Comparison of ENCODE assay signal across 8 cellular contexts in genomic region chr12:57735952-57736742, GRCh38. TPM values are rescaled to one million over a fixed set of nuclear protein-coding genes. Genes with fewer than 3 reads are reported as not detected.
DNase-seq lines count a peak whose midpoint lies in the region; ATAC-seq, FAIRE-seq and TF ChIP-seq lines count a peak whose summit lies in the region.
"Had no signal": no experiment of that assay in that cellular context is flagged by ENCODE, and none has a peak within 500 bp of the region (broad histone marks: within the 10 kb centered on the region; RNA-seq: fewer than 3 reads in every experiment).

No MANE protein-coding gene starts in this region.

- H3K4me3 Mint-ChIP-seq in H9: peak overlapping the region; percentile 59 to 84

- no peak overlapping the region for H3T11ph ChIP-seq in H9 (ENCODE audit: low read length)

- no peak overlapping the region for H3K9ac ChIP-seq in H9 (ENCODE audit: extremely low read depth, insufficient read length, low read length)

- no peak overlapping the region for H3K18ac ChIP-seq in H9 (ENCODE audit: insufficient read length, low read depth, low read length)

- peaks cover 7% of the 10 kb centered on the region for H3K36me3 ChIP-seq in SJSA1

- no peak overlapping the region for H4K5ac ChIP-seq in H9 (ENCODE audit: insufficient read length, low read depth, low read length)

- H3K14ac ChIP-seq in H9 (ENCODE audit: insufficient read depth, low read length): no peak overlapping the region

- H3K27me3 Mint-ChIP-seq in H9 (ENCODE audit: low read depth): peaks cover 96% of the 10 kb centered on the region

- H3K27ac ChIP-seq in H9 (ENCODE audit: insufficient read length, low read depth, low read length) (no peak overlapping the region), SJSA1 (no peak overlapping the region)
- H3K27ac ChIP-seq: Peyer's patch had no signal

- H3K23ac ChIP-seq in H9 (ENCODE audit: insufficient read length, low read depth, low read length): no peak overlapping the region

- H2BK120ac ChIP-seq in H9 (ENCODE audit: low read depth, low read length, poor library complexity, severe bottlenecking): no peak overlapping the region

- peaks cover 16% of the 10 kb centered on the region for H3K23me2 ChIP-seq in H9 (ENCODE audit: insufficient read length, low read depth, low read length, poor library complexity, severe bottlenecking)

- H3K9me3 ChIP-seq in H9 (ENCODE audit: control insufficient read depth, low read depth, low read length) (no peaks in the 10 kb centered on the region), SJSA1 (replicated peaks) (peaks cover 16% of the 10 kb centered on the region)
- H3K9me3 ChIP-seq: Peyer's patch had no signal

- no peak for FAIRE-seq in frontal cortex (lab: Jason Lieb, UNC)

- H2BK15ac ChIP-seq in H9 (ENCODE audit: low read depth, low read length): no peak overlapping the region

- TF ChIP-seq CTCF in H9 (conservative IDR thresholded peaks at IDR 0.05): peak; percentile 60; the same call in 2 of the 3 replicates

- H3K27ac Mint-ChIP-seq in H9: no peak overlapping the region

- no peak overlapping the region for H2BK20ac ChIP-seq in H9 (ENCODE audit: low read depth, low read length, poor library complexity, severe bottlenecking)

- no peak overlapping the region for H4K91ac ChIP-seq in H9 (ENCODE audit: insufficient read length, low read depth, low read length)

- no peak overlapping the region for H2AK5ac ChIP-seq in H9 (ENCODE audit: insufficient read length, low read length)

- peak overlapping the region; percentile 49 for H3K4me2 ChIP-seq in H9 (ENCODE audit: insufficient read depth, insufficient read length, low read length)

- no peak overlapping the region for H4K8ac ChIP-seq in H9 (replicated peaks; ENCODE audit: insufficient read length, low read depth, low read length)

- no peak overlapping the region for H2BK12ac ChIP-seq in H9 (ENCODE audit: insufficient read length, low read depth, low read length)

- no peak overlapping the region for H3K4ac ChIP-seq in H9 (ENCODE audit: low read depth, low read length)

- no peaks in the 10 kb centered on the region for H3K79me1 ChIP-seq in H9 (ENCODE audit: insufficient read depth, low read depth, low read length, poor library complexity, severe bottlenecking)

- H4K20me1 ChIP-seq in H9 (ENCODE audit: control insufficient read depth, insufficient read depth, insufficient read length): peaks cover 2% of the 10 kb centered on the region

- H3K9me3 Mint-ChIP-seq in H9: no peaks in the 10 kb centered on the region; a peak in 1 of 5 replicates

- no peaks in the 10 kb centered on the region for H3K79me2 ChIP-seq in H9 (ENCODE audit: insufficient read depth, low read length)

- H3K4me3 ChIP-seq in SJSA1: peak overlapping the region; percentile 0; the same call in 1 of the 2 replicates

- peaks cover 26 to 37% of the 10 kb centered on the region in 2 experiments for H3K4me1 Mint-ChIP-seq in H9

- H3K36me3 Mint-ChIP-seq in H9 (ENCODE audit: insufficient read depth in 1 of 3, low read depth in 3 of 3): no peaks in the 10 kb centered on the region; a peak in 1 of 7 replicates

- peak; percentile 84 for DNase-seq in H9
- DNase-seq in SJSA1 (ENCODE audit: low read depth in 1 of 2, low spot score in 2 of 2): peak in 1 of 2 experiments; percentile 99
- DNase-seq in frontal cortex (ENCODE audit: low spot score in 2 of 2): peak; percentile 68 to 74
- peak; percentile 73 for DNase-seq in retina
- no peak for DNase-seq in NCI-H1694 treated with DMSO at 0.1 percent for 48 hours (lab: John Stamatoyannopoulos, UW)
- no peak for DNase-seq in NCI-H446 treated with DMSO at 0.1 percent for 48 hours (lab: John Stamatoyannopoulos, UW)

- ATAC-seq in GM19023 (IDR thresholded peaks at IDR 0.05; ENCODE audit: unreplicated experiment): no peak

- H2BK5ac ChIP-seq in H9 (ENCODE audit: insufficient read length, low read length): no peak overlapping the region

- H2AFZ ChIP-seq in H9 (ENCODE audit: low read length): no peak overlapping the region

- H3K56ac ChIP-seq in H9 (ENCODE audit: insufficient read length, low read depth, low read length): no peak overlapping the region

- H3K4me1 ChIP-seq in H9 (ENCODE audit: insufficient read depth, low read length): no peaks in the 10 kb centered on the region
- H3K4me1 ChIP-seq in SJSA1 (replicated peaks): peaks cover 27% of the 10 kb centered on the region

- WGBS in H9 (ENCODE audit: extremely low coverage, insufficient read length, low lambda C conversion rate): no CpG with 5 or more reads among the region's 49 CpGs

- peaks cover 57% of the 10 kb centered on the region for H3K27me3 ChIP-seq in H9 (ENCODE audit: insufficient read depth, low read length)
- peaks cover 98% of the 10 kb centered on the region for H3K27me3 ChIP-seq in SJSA1 (replicated peaks)

RNA-seq across cellular contexts. Expression of gene AGAP2, which starts 2.4 kb away (rescaled TPM):
- total RNA-seq in H9 (2021) (4.6 and 5.3 TPM in 2 replicates), frontal cortex (25.7 TPM)
- 0.78 and 0.89 TPM in 2 replicates for total RNA-seq in SJSA1 (2014; rRNA removed; shearing (Covaris generic))

RNA-seq across cellular contexts. Expression of gene TSPAN31, which starts 8.7 kb away (rescaled TPM):
- total RNA-seq in H9 (2021) (18.8 and 20.0 TPM in 2 replicates), frontal cortex (38.3 TPM)
- 429 and 571 TPM in 2 replicates for total RNA-seq in SJSA1 (2014; rRNA removed; shearing (Covaris generic))

RNA-seq across cellular contexts. Expression of gene CDK4, which starts 16.0 kb away (rescaled TPM):
- 217 and 218 TPM in 2 replicates for total RNA-seq in H9 (2021)
- 3,953 and 4,723 TPM in 2 replicates for total RNA-seq in SJSA1 (2014; rRNA removed; shearing (Covaris generic))
- 51.4 TPM for total RNA-seq in frontal cortex

RNA-seq across cellular contexts. Expression of gene MARCHF9, which starts 18.8 kb away (rescaled TPM):
- total RNA-seq in H9 (2021) (20.5 and 20.9 TPM in 2 replicates), frontal cortex (17.5 TPM)
- total RNA-seq in SJSA1 (2014; rRNA removed; shearing (Covaris generic)): 88.7 and 107 TPM in 2 replicates

RNA-seq across cellular contexts. Expression of gene CYP27B1, which starts 30.7 kb away (rescaled TPM):
- total RNA-seq in H9 (2021): 6.1 and 6.5 TPM in 2 replicates
- 12.9 and 21.9 TPM in 2 replicates for total RNA-seq in SJSA1 (2014; rRNA removed; shearing (Covaris generic))
- total RNA-seq in frontal cortex: not detected

Comparison
In these comparisons a context has a peak if more than half of its experiments do, and no peak if none do; other contexts are left out.
1. DNase-seq: peak in H9 (single experiment), frontal cortex (2 of 2) and retina (single experiment); none in NCI-H1694 treated with DMSO at 0.1 percent for 48 hours (single experiment) and NCI-H446 treated with DMSO at 0.1 percent for 48 hours (single experiment).
2. RNA of gene TSPAN31, which starts 8.7 kb away (total RNA-seq): 429 to 571 TPM in SJSA1; 38.3 TPM in frontal cortex (single experiment) and 18.8 to 20.0 TPM in H9; every median in the first group is over 10 times any median in the second.
3. RNA of gene CDK4, which starts 16.0 kb away (total RNA-seq): 3,953 to 4,723 TPM in SJSA1; 217 to 218 TPM in H9 and 51.4 TPM in frontal cortex (single experiment); every median in the first group is over 10 times any median in the second.